Comparison of ENCODE assay signal across 29 cellular contexts in the genomic region with DNA sequence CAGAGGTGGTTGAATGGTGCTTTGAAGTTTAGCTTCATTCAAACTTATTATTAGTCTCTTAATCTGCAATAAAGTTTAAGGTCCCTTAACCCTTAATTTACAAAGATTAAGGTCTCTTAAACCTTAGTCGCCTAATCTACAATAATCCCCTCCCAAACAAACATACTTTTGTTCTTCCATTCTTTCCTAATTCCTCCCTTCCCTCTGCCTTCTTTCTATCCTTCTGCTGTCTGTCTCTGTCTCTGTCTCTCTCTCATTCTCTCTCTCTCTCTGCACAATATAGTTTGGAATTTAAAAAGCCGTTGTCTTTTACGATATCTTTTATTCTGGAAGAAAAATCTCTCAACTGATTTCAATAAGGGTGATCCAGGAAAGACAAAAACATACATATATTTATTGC.
"Had no signal": no experiment of that assay in that cellular context is flagged by ENCODE, and none has a peak within 500 bp of the region (broad histone marks: within the 10 kb centered on the region; RNA-seq: fewer than 3 reads in every experiment).

No MANE protein-coding gene starts in this region.

- H3K9me3 Mint-ChIP-seq: brain had no signal

- ATAC-seq: activated CD4-positive, alpha-beta T cell treated with anti-CD3 and anti-CD28 coated beads for 36 hours; activated CD8-positive, alpha-beta memory T cell treated with anti-CD3 and anti-CD28 coated beads, Interleukin-2, amount 10 ng/mL, durations not matched to agents 7 days and 5 days; activated CD8-positive, alpha-beta T cell treated with anti-CD3 and anti-CD28 coated beads, Interleukin-2, amount 10 ng/mL, durations not matched to agents 7 days and 5 days; activated naive CD4-positive, alpha-beta T cell treated with anti-CD3 and anti-CD28 coated beads, Interleukin-2, amount 50 U/mL, for 72 hours; activated T-cell treated with anti-CD3 and anti-CD28 coated beads, Interleukin-2, amount 50 U/mL, for 72 hours; gastroesophageal sphincter; heart right ventricle; T-helper 17 cell had no signal

- H3K36me3 Mint-ChIP-seq: activated CD4-positive, alpha-beta memory T cell treated with anti-CD3 and anti-CD28 coated beads for 36 hours; activated CD8-positive, alpha-beta memory T cell treated with anti-CD3 and anti-CD28 coated beads, Interleukin-2, amount 10 ng/mL, durations not matched to agents 7 days and 5 days; activated naive CD4-positive, alpha-beta T cell treated with anti-CD3 and anti-CD28 coated beads, Interleukin-2, amount 10 ng/mL, durations not matched to agents 7 days and 5 days; activated naive CD4-positive, alpha-beta T cell treated with anti-CD3 and anti-CD28 coated beads, Interleukin-2, amount 50 U/mL, for 72 hours; activated naive CD8-positive, alpha-beta T cell treated with anti-CD3 and anti-CD28 coated beads, Interleukin-2, amount 10 ng/mL, durations not matched to agents 7 days and 5 days; brain had no signal

- H3K4me1 Mint-ChIP-seq: activated CD4-positive, alpha-beta T cell treated with anti-CD3 and anti-CD28 coated beads for 36 hours; activated CD4-positive, alpha-beta T cell treated with anti-CD3 and anti-CD28 coated beads, Interleukin-2, amount 10 ng/mL, durations not matched to agents 24 days and 14 days; activated CD8-positive, alpha-beta memory T cell treated with anti-CD3 and anti-CD28 coated beads, Interleukin-2, amount 10 ng/mL, durations not matched to agents 7 days and 5 days; activated naive CD4-positive, alpha-beta T cell treated with anti-CD3 and anti-CD28 coated beads, Interleukin-2, amount 10 ng/mL, durations not matched to agents 7 days and 5 days; activated naive CD8-positive, alpha-beta T cell treated with anti-CD3 and anti-CD28 coated beads, Interleukin-2, amount 10 ng/mL, durations not matched to agents 7 days and 5 days; brain; T-helper 17 cell had no signal

- DNase-seq: activated CD4-positive, alpha-beta memory T cell treated with anti-CD3 and anti-CD28 coated beads for 36 hours; activated CD4-positive, alpha-beta T cell treated with anti-CD3 and anti-CD28 coated beads for 36 hours; activated CD4-positive, alpha-beta T cell treated with anti-CD3 and anti-CD28 coated beads, Interleukin-2, amount 10 ng/mL, durations not matched to agents 24 days and 14 days; activated CD4-positive, CD25-positive, alpha-beta regulatory T cell; activated CD4-positive, CD25-positive, alpha-beta regulatory T cell treated with anti-CD3 and anti-CD28 coated beads, Interleukin-2, amount 50 U/mL, for 72 hours; activated CD8-positive, alpha-beta memory T cell treated with anti-CD3 and anti-CD28 coated beads, Interleukin-2, amount 10 ng/mL, durations not matched to agents 7 days and 5 days; activated CD8-positive, alpha-beta memory T cell treated with anti-CD3 and anti-CD28 coated beads, Interleukin-2, amount 50 U/mL, for 4 hours; activated CD8-positive, alpha-beta T cell treated with anti-CD3 and anti-CD28 coated beads, Interleukin-2, amount 10 ng/mL, durations not matched to agents 7 days and 5 days; activated gamma-delta T cell; activated naive CD4-positive, alpha-beta T cell; activated naive CD4-positive, alpha-beta T cell treated with anti-CD3 and anti-CD28 coated beads, Interleukin-2, amount 10 ng/mL, durations not matched to agents 7 days and 5 days; activated naive CD8-positive, alpha-beta T cell treated with anti-CD3 and anti-CD28 coated beads, Interleukin-2, amount 10 ng/mL, durations not matched to agents 7 days and 5 days; activated T-cell treated with anti-CD3 and anti-CD28 coated beads for 4 hours; activated T-cell treated with anti-CD3 and anti-CD28 coated beads, Interleukin-2, amount 50 U/mL, for 24 hours; activated T-cell treated with anti-CD3 and anti-CD28 coated beads, Interleukin-2, amount 50 U/mL, for 72 hours; central memory CD4-positive, alpha-beta T cell; cerebellar nuclear complex; colonic mucosa; effector CD8-positive, alpha-beta T cell; esophagus squamous epithelium; foreskin melanocyte; heart right ventricle; T-helper 17 cell; T1000; WERI-Rb-1 had no signal

- H3K4me3 Mint-ChIP-seq: activated CD4-positive, alpha-beta memory T cell treated with anti-CD3 and anti-CD28 coated beads for 36 hours; activated CD4-positive, alpha-beta T cell treated with anti-CD3 and anti-CD28 coated beads for 36 hours; activated CD4-positive, alpha-beta T cell treated with anti-CD3 and anti-CD28 coated beads, Interleukin-2, amount 10 ng/mL, durations not matched to agents 24 days and 14 days; activated CD8-positive, alpha-beta memory T cell treated with anti-CD3 and anti-CD28 coated beads, Interleukin-2, amount 10 ng/mL, durations not matched to agents 7 days and 5 days; activated CD8-positive, alpha-beta T cell treated with anti-CD3 and anti-CD28 coated beads, Interleukin-2, amount 10 ng/mL, durations not matched to agents 7 days and 5 days; activated naive CD4-positive, alpha-beta T cell treated with anti-CD3 and anti-CD28 coated beads, Interleukin-2, amount 10 ng/mL, durations not matched to agents 7 days and 5 days; activated naive CD8-positive, alpha-beta T cell treated with anti-CD3 and anti-CD28 coated beads, Interleukin-2, amount 10 ng/mL, durations not matched to agents 7 days and 5 days; activated T-cell treated with anti-CD3 and anti-CD28 coated beads, Interleukin-2, amount 50 U/mL, for 24 hours; activated T-cell treated with anti-CD3 and anti-CD28 coated beads, Interleukin-2, amount 50 U/mL, for 72 hours; brain; T-helper 17 cell; T-helper 2 cell treated with Interferon-gamma antibody and Interleukin-4, amounts not matched to agents 5 μg/mL and 100 μg/mL, for 36 hours had no signal

- H3K27ac Mint-ChIP-seq: activated CD4-positive, alpha-beta memory T cell treated with anti-CD3 and anti-CD28 coated beads for 36 hours; activated CD4-positive, alpha-beta T cell treated with anti-CD3 and anti-CD28 coated beads for 36 hours; activated CD4-positive, alpha-beta T cell treated with anti-CD3 and anti-CD28 coated beads, Interleukin-2, amount 10 ng/mL, durations not matched to agents 24 days and 14 days; activated CD8-positive, alpha-beta memory T cell treated with anti-CD3 and anti-CD28 coated beads, Interleukin-2, amount 10 ng/mL, durations not matched to agents 7 days and 5 days; activated CD8-positive, alpha-beta T cell treated with anti-CD3 and anti-CD28 coated beads, Interleukin-2, amount 10 ng/mL, durations not matched to agents 7 days and 5 days; activated naive CD4-positive, alpha-beta T cell treated with anti-CD3 and anti-CD28 coated beads, Interleukin-2, amount 10 ng/mL, durations not matched to agents 7 days and 5 days; activated naive CD4-positive, alpha-beta T cell treated with anti-CD3 and anti-CD28 coated beads, Interleukin-2, amount 50 U/mL, for 72 hours; activated naive CD8-positive, alpha-beta T cell treated with anti-CD3 and anti-CD28 coated beads, Interleukin-2, amount 10 ng/mL, durations not matched to agents 7 days and 5 days; activated T-cell treated with anti-CD3 and anti-CD28 coated beads, Interleukin-2, amount 50 U/mL, for 24 hours; activated T-cell treated with anti-CD3 and anti-CD28 coated beads, Interleukin-2, amount 50 U/mL, for 72 hours; brain; T-helper 17 cell; T-helper 2 cell treated with Interferon-gamma antibody and Interleukin-4, amounts not matched to agents 5 μg/mL and 100 μg/mL, for 36 hours had no signal

- H3K27me3 Mint-ChIP-seq: activated CD4-positive, alpha-beta memory T cell treated with anti-CD3 and anti-CD28 coated beads for 36 hours; activated CD4-positive, alpha-beta T cell treated with anti-CD3 and anti-CD28 coated beads for 36 hours; activated CD4-positive, alpha-beta T cell treated with anti-CD3 and anti-CD28 coated beads, Interleukin-2, amount 10 ng/mL, durations not matched to agents 24 days and 14 days; activated CD8-positive, alpha-beta memory T cell treated with anti-CD3 and anti-CD28 coated beads, Interleukin-2, amount 10 ng/mL, durations not matched to agents 7 days and 5 days; activated naive CD4-positive, alpha-beta T cell treated with anti-CD3 and anti-CD28 coated beads, Interleukin-2, amount 10 ng/mL, durations not matched to agents 7 days and 5 days; activated naive CD8-positive, alpha-beta T cell treated with anti-CD3 and anti-CD28 coated beads, Interleukin-2, amount 10 ng/mL, durations not matched to agents 7 days and 5 days; activated T-cell treated with anti-CD3 and anti-CD28 coated beads, Interleukin-2, amount 50 U/mL, for 24 hours; brain; T-helper 17 cell had no signal
